ENCODE assay signal across 1 cellular context in genomic region chr2:220309215-220309614, GRCh38.
TF ChIP-seq lines count a peak whose summit lies in the region.

No MANE protein-coding gene starts in this region.

TF ChIP-seq in SK-N-SH, 30 proteins besides CTCF, POLR2A, EP300 and RAD21 (continued from another document):
- TF ChIP-seq MEF2A (IDR thresholded peaks at IDR 0.05; ENCODE audit: borderline replicate concordance, low read depth) (no peak), SMC3 (IDR thresholded peaks at IDR 0.05; ENCODE audit: low read depth, low read length) (no peak), USF1 (IDR thresholded peaks at IDR 0.05; ENCODE audit: borderline replicate concordance, low read depth) (no peak), CHD2 (IDR thresholded peaks at IDR 0.05; ENCODE audit: low read length, partially characterized antibody) (no peak)
